Comparison of ENCODE assay signal across 1 cellular context in genomic region chr1:205355054-205355453, GRCh38.
TF ChIP-seq lines count a peak whose summit lies in the region.

No MANE protein-coding gene starts in this region.

TF ChIP-seq in GM23338, 12 proteins besides CTCF, POLR2A, EP300 and RAD21 (continued from another document):
- TF ChIP-seq, protein P1, sequence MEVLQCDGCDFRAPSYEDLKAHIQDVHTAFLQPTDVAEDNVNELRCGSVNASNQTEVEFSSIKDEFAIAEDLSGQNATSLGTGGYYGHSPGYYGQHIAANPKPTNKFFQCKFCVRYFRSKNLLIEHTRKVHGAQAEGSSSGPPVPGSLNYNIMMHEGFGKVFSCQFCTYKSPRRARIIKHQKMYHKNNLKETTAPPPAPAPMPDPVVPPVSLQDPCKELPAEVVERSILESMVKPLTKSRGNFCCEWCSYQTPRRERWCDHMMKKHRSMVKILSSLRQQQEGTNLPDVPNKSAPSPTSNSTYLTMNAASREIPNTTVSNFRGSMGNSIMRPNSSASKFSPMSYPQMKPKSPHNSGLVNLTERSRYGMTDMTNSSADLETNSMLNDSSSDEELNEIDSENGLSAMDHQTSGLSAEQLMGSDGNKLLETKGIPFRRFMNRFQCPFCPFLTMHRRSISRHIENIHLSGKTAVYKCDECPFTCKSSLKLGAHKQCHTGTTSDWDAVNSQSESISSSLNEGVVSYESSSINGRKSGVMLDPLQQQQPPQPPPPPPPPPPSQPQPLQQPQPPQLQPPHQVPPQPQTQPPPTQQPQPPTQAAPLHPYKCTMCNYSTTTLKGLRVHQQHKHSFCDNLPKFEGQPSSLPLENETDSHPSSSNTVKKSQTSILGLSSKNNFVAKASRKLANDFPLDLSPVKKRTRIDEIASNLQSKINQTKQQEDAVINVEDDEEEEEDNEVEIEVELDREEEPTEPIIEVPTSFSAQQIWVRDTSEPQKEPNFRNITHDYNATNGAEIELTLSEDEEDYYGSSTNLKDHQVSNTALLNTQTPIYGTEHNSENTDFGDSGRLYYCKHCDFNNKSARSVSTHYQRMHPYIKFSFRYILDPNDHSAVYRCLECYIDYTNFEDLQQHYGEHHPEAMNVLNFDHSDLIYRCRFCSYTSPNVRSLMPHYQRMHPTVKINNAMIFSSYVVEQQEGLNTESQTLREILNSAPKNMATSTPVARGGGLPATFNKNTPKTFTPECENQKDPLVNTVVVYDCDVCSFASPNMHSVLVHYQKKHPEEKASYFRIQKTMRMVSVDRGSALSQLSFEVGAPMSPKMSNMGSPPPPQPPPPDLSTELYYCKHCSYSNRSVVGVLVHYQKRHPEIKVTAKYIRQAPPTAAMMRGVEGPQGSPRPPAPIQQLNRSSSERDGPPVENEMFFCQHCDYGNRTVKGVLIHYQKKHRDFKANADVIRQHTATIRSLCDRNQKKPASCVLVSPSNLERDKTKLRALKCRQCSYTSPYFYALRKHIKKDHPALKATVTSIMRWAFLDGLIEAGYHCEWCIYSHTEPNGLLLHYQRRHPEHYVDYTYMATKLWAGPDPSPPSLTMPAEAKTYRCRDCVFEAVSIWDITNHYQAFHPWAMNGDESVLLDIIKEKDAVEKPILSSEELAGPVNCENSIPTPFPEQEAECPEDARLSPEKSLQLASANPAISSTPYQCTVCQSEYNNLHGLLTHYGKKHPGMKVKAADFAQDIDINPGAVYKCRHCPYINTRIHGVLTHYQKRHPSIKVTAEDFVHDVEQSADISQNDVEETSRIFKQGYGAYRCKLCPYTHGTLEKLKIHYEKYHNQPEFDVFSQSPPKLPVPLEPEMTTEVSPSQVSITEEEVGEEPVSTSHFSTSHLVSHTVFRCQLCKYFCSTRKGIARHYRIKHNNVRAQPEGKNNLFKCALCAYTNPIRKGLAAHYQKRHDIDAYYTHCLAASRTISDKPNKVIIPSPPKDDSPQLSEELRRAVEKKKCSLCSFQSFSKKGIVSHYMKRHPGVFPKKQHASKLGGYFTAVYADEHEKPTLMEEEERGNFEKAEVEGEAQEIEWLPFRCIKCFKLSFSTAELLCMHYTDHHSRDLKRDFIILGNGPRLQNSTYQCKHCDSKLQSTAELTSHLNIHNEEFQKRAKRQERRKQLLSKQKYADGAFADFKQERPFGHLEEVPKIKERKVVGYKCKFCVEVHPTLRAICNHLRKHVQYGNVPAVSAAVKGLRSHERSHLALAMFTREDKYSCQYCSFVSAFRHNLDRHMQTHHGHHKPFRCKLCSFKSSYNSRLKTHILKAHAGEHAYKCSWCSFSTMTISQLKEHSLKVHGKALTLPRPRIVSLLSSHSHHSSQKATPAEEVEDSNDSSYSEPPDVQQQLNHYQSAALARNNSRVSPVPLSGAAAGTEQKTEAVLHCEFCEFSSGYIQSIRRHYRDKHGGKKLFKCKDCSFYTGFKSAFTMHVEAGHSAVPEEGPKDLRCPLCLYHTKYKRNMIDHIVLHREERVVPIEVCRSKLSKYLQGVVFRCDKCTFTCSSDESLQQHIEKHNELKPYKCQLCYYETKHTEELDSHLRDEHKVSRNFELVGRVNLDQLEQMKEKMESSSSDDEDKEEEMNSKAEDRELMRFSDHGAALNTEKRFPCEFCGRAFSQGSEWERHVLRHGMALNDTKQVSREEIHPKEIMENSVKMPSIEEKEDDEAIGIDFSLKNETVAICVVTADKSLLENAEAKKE (CRISPR knock-in tag; IDR thresholded peaks at IDR 0.05) = no peak
- TF ChIP-seq ETS1 (IDR thresholded peaks at IDR 0.05) (no peak), ZNF114 (CRISPR knock-in tag; IDR thresholded peaks at IDR 0.05) (no peak), CREB1 (CRISPR knock-in tag; IDR thresholded peaks at IDR 0.05; ENCODE audit: low read depth) (no peak), NANOG (IDR thresholded peaks at IDR 0.05; ENCODE audit: borderline replicate concordance) (no peak), STAT1 (IDR thresholded peaks at IDR 0.05; ENCODE audit: unreplicated experiment) (no peak), ZNF331 (CRISPR knock-in tag; IDR thresholded peaks at IDR 0.05; ENCODE audit: low read depth) (no peak), POLR2AphosphoS5 (IDR thresholded peaks at IDR 0.05; ENCODE audit: low read depth) (no peak), EZH2 (IDR thresholded peaks at IDR 0.05; ENCODE audit: low read depth, unreplicated experiment) (no peak), EZH2phosphoT487 (IDR thresholded peaks at IDR 0.05; ENCODE audit: unreplicated experiment) (no peak)
- TF ChIP-seq, protein P2, sequence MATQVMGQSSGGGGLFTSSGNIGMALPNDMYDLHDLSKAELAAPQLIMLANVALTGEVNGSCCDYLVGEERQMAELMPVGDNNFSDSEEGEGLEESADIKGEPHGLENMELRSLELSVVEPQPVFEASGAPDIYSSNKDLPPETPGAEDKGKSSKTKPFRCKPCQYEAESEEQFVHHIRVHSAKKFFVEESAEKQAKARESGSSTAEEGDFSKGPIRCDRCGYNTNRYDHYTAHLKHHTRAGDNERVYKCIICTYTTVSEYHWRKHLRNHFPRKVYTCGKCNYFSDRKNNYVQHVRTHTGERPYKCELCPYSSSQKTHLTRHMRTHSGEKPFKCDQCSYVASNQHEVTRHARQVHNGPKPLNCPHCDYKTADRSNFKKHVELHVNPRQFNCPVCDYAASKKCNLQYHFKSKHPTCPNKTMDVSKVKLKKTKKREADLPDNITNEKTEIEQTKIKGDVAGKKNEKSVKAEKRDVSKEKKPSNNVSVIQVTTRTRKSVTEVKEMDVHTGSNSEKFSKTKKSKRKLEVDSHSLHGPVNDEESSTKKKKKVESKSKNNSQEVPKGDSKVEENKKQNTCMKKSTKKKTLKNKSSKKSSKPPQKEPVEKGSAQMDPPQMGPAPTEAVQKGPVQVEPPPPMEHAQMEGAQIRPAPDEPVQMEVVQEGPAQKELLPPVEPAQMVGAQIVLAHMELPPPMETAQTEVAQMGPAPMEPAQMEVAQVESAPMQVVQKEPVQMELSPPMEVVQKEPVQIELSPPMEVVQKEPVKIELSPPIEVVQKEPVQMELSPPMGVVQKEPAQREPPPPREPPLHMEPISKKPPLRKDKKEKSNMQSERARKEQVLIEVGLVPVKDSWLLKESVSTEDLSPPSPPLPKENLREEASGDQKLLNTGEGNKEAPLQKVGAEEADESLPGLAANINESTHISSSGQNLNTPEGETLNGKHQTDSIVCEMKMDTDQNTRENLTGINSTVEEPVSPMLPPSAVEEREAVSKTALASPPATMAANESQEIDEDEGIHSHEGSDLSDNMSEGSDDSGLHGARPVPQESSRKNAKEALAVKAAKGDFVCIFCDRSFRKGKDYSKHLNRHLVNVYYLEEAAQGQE (IDR thresholded peaks at IDR 0.05; ENCODE audit: unreplicated experiment) = no peak
